ENCODE assay signal across 26 cellular contexts in the genomic region with DNA sequence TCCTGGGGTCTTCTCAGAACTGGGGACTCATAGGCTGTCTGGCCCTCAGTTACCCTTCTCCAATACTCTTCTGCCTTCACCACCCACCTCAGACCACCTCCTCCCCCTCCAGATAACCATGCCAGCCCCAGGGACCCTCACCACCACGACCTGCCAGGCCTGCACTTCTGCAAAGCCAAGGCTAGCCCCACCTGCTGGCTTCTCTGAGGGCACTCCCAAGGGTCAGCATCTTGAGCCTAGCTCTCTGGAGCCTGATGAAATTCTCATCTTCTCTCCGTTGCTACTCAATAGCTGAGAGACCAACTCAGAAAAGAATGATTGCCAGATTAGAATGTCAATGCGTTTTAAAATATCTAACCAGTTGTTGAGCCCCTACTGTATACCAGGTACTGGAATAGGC.
"Had no signal": no experiment of that assay in that cellular context is flagged by ENCODE, and none has a peak within 500 bp of the region (broad histone marks: within the 10 kb centered on the region; RNA-seq: fewer than 3 reads in every experiment).

No MANE protein-coding gene starts in this region.

- DNase-seq: colonic mucosa; effector CD8-positive, alpha-beta T cell; foreskin keratinocyte; heart left ventricle; kidney; mesenchymal stem cell; mucosa of descending colon; naive B cell; stimulated activated CD4-positive, alpha-beta T cell treated with anti-CD3 and anti-CD28 coated beads, Interleukin-15, amount 100 ng/mL, for 24 hours; stimulated activated CD4-positive, alpha-beta T cell treated with anti-CD3 and anti-CD28 coated beads, Interleukin-2, amount 100 ng/mL, for 48 hours; stimulated activated naive CD4-positive, alpha-beta T cell; stimulated activated naive CD8-positive, alpha-beta T cell treated with anti-CD3 and anti-CD28 coated beads, Interleukin-15, amount 100 ng/mL, for 72 hours; transverse colon; upper lobe of right lung; uterus had no signal

- H3K36me3 ChIP-seq: colonic mucosa, esophagus muscularis mucosa, gastroesophageal sphincter, heart left ventricle, suprapubic skin, transverse colon, upper lobe of right lung, uterus had no signal

- H3K27me3 ChIP-seq: colonic mucosa, heart left ventricle, hepatocyte, transverse colon, upper lobe of right lung, uterus had no signal

- H3K4me1 Mint-ChIP-seq: stimulated activated naive CD8-positive, alpha-beta T cell treated with anti-CD3 and anti-CD28 coated beads, Interleukin-15, amount 100 ng/mL, for 72 hours had no signal

- ATAC-seq: foreskin keratinocyte; gastroesophageal sphincter; heart left ventricle; left lobe of liver; mucosa of descending colon; stimulated activated naive CD8-positive, alpha-beta T cell treated with anti-CD3 and anti-CD28 coated beads, Interleukin-15, amount 100 ng/mL, for 72 hours; upper lobe of right lung had no signal

- H3K36me3 Mint-ChIP-seq: mesothelial cell of epicardium; naive B cell; natural killer cell treated with Interleukin-12 subunit alpha and Interleukin-12 subunit beta and Interleukin-15 and Interleukin-18, amount 100 ng/mL, for 72 hours had no signal

- H3K27ac Mint-ChIP-seq: dendritic cell treated with granulocyte-macrophage colony-stimulating factor and Interleukin-4, amounts not matched to agents 40 ng/mL and 50 ng/mL, for 4 days; mesothelial cell of epicardium; natural killer cell treated with Interleukin-12 subunit alpha and Interleukin-12 subunit beta and Interleukin-15 and Interleukin-18, amount 100 ng/mL, for 72 hours; progenitor cell of endocrine pancreas; stimulated activated naive CD8-positive, alpha-beta T cell treated with anti-CD3 and anti-CD28 coated beads, Interleukin-15, amount 100 ng/mL, for 72 hours had no signal

- H3K9me3 Mint-ChIP-seq: dendritic cell treated with granulocyte-macrophage colony-stimulating factor and Interleukin-4, amounts not matched to agents 40 ng/mL and 50 ng/mL, for 4 days; mesothelial cell of epicardium; naive B cell; natural killer cell treated with Interleukin-12 subunit alpha and Interleukin-12 subunit beta and Interleukin-15 and Interleukin-18, amount 100 ng/mL, for 72 hours; neural crest cell; stimulated activated naive CD8-positive, alpha-beta T cell treated with anti-CD3 and anti-CD28 coated beads, Interleukin-15, amount 100 ng/mL, for 72 hours had no signal

- H3K4me3 ChIP-seq: colonic mucosa, esophagus muscularis mucosa, gastroesophageal sphincter, heart left ventricle, hepatocyte, mucosa of descending colon, skin epidermis, suprapubic skin, transverse colon, upper lobe of right lung, uterus had no signal

- H3K4me3 Mint-ChIP-seq: dendritic cell treated with granulocyte-macrophage colony-stimulating factor and Interleukin-4, amounts not matched to agents 40 ng/mL and 50 ng/mL, for 4 days; mesothelial cell of epicardium; naive B cell; natural killer cell treated with Interleukin-12 subunit alpha and Interleukin-12 subunit beta and Interleukin-15 and Interleukin-18, amount 100 ng/mL, for 72 hours; neural crest cell; stimulated activated naive CD8-positive, alpha-beta T cell treated with anti-CD3 and anti-CD28 coated beads, Interleukin-15, amount 100 ng/mL, for 72 hours had no signal
